Comparison of ENCODE assay signal across 7 cellular contexts in genomic region chr15:75312591-75312990, GRCh38. TPM values are rescaled to one million over a fixed set of nuclear protein-coding genes. Genes with fewer than 3 reads are reported as not detected.
"Had no signal": no experiment of that assay in that cellular context is flagged by ENCODE, and none has a peak within 500 bp of the region (broad histone marks: within the 10 kb centered on the region; RNA-seq: fewer than 3 reads in every experiment).

No MANE protein-coding gene starts in this region.

RNA-seq across cellular contexts. Expression of gene GOLGA6D, which starts 30.0 kb away (rescaled TPM):
- total RNA-seq: lung microvascular endothelial cell, mononuclear cell, occipital lobe, progenitor cell of endocrine pancreas had no signal
- polyA plus RNA-seq: cardiac muscle cell had no signal

RNA-seq across cellular contexts. Expression of gene GOLGA6C, which starts 54.5 kb away (rescaled TPM):
- total RNA-seq: lung microvascular endothelial cell; naive thymus-derived CD8-positive, alpha-beta T cell; occipital lobe; progenitor cell of endocrine pancreas; T-helper 17 cell had no signal
- polyA plus RNA-seq: cardiac muscle cell; naive thymus-derived CD8-positive, alpha-beta T cell had no signal
